Comparison of ENCODE assay signal across 1 cellular context in the genomic region with DNA sequence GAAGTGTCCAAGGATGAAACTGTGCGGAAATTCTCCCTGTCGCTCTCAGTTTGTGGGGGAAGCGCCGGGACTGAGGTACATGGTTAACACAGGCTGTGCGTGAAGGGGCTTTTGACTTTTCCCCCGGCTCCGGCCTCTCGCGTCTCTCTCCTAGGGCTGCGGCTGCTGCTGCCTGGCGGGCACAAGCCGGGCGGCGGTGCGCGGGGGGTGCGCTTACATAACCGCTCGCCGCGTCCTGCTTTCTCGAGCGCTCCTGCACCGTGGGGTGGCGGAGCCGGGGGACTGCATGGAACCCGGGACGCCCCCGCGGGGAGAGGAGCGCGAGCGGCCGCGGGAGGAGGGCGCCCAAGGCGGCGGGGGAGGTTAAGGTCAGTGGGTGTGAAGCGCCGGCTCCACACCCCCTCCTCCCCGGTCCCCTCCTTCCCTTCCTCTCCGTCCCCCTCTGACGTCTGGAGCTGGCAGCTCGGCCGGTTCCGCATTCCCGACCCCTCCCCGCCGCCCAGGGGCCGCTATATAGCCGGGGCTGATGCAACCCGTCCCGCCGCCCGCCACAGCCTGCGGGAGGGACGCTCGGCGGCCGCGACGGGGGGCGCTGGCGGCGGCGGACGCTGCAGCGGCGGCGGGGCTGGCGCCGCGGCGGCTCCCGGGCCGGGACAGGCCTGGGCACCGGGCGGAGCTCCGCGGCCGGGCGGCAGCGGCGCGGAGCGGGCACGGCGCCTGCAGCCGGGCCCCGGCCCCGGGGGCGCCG.
TF ChIP-seq lines count a peak whose summit lies in the region.

A gene with protein sequence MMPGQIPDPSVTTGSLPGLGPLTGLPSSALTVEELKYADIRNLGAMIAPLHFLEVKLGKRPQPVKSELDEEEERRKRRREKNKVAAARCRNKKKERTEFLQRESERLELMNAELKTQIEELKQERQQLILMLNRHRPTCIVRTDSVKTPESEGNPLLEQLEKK (plus strand): TSS at position 541 of the 748 bp plus-strand sequence. CDS start 9,899 bp downstream, outside the sequence.

TF ChIP-seq in WTC11, 78 proteins besides CTCF, POLR2A, EP300 and RAD21 (continued from another document):
- TF ChIP-seq, protein P1, sequence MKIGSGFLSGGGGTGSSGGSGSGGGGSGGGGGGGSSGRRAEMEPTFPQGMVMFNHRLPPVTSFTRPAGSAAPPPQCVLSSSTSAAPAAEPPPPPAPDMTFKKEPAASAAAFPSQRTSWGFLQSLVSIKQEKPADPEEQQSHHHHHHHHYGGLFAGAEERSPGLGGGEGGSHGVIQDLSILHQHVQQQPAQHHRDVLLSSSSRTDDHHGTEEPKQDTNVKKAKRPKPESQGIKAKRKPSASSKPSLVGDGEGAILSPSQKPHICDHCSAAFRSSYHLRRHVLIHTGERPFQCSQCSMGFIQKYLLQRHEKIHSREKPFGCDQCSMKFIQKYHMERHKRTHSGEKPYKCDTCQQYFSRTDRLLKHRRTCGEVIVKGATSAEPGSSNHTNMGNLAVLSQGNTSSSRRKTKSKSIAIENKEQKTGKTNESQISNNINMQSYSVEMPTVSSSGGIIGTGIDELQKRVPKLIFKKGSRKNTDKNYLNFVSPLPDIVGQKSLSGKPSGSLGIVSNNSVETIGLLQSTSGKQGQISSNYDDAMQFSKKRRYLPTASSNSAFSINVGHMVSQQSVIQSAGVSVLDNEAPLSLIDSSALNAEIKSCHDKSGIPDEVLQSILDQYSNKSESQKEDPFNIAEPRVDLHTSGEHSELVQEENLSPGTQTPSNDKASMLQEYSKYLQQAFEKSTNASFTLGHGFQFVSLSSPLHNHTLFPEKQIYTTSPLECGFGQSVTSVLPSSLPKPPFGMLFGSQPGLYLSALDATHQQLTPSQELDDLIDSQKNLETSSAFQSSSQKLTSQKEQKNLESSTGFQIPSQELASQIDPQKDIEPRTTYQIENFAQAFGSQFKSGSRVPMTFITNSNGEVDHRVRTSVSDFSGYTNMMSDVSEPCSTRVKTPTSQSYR (CRISPR knock-in tag; IDR thresholded peaks at IDR 0.05): 0 out of 2 replicates have a peak, but pooled peaks have one; percentile 33
- TF ChIP-seq ZNF423 (CRISPR knock-in tag; IDR thresholded peaks at IDR 0.05) (peak; percentile 39; the same call in 1 of the 2 replicates), GABPB1 (CRISPR knock-in tag; IDR thresholded peaks at IDR 0.05) (peak; percentile 99), MYBL2 (CRISPR knock-in tag; IDR thresholded peaks at IDR 0.05) (0 out of 2 replicates have a peak, but pooled peaks have one; percentile 23)
